In the genomic region with DNA sequence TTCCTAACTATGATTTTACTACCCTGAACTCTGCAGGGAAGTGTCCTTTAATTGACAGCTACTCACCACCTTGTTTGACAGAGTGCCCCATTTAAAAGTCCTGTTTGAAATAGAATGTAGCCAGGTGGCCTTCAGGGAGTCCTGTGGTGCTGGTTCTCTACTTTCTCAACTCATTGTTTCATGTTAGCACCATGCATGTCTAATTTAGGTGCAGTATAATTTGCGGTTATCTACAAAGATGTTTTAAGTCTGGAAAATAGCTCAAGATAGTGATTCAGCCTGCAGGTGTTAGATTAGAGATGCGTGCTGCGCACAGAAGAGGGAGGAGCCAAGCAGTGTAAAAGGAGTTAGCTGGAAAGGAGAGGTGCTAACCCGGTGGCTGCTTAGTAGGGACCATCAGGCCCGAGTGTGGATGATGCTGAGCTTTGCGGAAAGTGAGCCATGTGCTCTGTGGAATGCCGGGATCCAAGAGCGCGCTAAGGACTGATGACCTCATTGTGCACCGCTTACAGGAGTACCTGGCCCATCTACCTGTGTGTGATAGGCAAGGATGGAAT, we compare ENCODE assay signal across 1 cellular context.
TF ChIP-seq lines count a peak whose summit lies in the region.

No MANE protein-coding gene starts in this region.

TF ChIP-seq in K562, 482 proteins besides CTCF, POLR2A, EP300 and RAD21 (continued from another document and continues in another):
- TF ChIP-seq, protein P1, sequence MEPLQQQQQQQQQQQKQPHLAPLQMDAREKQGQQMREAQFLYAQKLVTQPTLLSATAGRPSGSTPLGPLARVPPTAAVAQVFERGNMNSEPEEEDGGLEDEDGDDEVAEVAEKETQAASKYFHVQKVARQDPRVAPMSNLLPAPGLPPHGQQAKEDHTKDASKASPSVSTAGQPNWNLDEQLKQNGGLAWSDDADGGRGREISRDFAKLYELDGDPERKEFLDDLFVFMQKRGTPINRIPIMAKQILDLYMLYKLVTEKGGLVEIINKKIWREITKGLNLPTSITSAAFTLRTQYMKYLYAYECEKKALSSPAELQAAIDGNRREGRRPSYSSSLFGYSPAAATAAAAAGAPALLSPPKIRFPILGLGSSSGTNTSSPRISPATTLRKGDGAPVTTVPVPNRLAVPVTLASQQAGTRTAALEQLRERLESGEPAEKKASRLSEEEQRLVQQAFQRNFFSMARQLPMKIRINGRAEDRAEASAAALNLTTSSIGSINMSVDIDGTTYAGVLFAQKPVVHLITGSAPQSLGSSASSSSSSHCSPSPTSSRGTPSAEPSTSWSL (CRISPR knock-in tag; IDR thresholded peaks at IDR 0.05; ENCODE audit: borderline replicate concordance): no peak
- TF ChIP-seq, protein P2, sequence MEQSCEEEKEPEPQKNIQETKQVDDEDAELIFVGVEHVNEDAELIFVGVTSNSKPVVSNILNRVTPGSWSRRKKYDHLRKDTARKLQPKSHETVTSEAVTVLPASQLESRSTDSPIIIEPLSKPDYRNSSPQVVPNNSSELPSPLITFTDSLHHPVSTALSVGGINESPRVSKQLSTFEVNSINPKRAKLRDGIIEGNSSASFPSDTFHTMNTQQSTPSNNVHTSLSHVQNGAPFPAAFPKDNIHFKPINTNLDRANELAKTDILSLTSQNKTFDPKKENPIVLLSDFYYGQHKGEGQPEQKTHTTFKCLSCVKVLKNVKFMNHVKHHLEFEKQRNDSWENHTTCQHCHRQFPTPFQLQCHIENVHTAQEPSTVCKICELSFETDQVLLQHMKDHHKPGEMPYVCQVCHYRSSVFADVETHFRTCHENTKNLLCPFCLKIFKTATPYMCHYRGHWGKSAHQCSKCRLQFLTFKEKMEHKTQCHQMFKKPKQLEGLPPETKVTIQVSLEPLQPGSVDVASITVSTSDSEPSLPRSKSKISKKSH (CRISPR knock-in tag; IDR thresholded peaks at IDR 0.05): no peak
- no peak for TF ChIP-seq SRSF9 (IDR thresholded peaks at IDR 0.05; ENCODE audit: borderline replicate concordance, low read depth, low read length)
- TF ChIP-seq, protein P3, sequence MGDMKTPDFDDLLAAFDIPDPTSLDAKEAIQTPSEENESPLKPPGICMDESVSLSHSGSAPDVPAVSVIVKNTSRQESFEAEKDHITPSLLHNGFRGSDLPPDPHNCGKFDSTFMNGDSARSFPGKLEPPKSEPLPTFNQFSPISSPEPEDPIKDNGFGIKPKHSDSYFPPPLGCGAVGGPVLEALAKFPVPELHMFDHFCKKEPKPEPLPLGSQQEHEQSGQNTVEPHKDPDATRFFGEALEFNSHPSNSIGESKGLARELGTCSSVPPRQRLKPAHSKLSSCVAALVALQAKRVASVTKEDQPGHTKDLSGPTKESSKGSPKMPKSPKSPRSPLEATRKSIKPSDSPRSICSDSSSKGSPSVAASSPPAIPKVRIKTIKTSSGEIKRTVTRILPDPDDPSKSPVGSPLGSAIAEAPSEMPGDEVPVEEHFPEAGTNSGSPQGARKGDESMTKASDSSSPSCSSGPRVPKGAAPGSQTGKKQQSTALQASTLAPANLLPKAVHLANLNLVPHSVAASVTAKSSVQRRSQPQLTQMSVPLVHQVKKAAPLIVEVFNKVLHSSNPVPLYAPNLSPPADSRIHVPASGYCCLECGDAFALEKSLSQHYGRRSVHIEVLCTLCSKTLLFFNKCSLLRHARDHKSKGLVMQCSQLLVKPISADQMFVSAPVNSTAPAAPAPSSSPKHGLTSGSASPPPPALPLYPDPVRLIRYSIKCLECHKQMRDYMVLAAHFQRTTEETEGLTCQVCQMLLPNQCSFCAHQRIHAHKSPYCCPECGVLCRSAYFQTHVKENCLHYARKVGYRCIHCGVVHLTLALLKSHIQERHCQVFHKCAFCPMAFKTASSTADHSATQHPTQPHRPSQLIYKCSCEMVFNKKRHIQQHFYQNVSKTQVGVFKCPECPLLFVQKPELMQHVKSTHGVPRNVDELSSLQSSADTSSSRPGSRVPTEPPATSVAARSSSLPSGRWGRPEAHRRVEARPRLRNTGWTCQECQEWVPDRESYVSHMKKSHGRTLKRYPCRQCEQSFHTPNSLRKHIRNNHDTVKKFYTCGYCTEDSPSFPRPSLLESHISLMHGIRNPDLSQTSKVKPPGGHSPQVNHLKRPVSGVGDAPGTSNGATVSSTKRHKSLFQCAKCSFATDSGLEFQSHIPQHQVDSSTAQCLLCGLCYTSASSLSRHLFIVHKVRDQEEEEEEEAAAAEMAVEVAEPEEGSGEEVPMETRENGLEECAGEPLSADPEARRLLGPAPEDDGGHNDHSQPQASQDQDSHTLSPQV (IDR thresholded peaks at IDR 0.05): no peak
- TF ChIP-seq ZBTB8A (IDR thresholded peaks at IDR 0.05; ENCODE audit: partially characterized antibody): no peak
- TF ChIP-seq NFIC (IDR thresholded peaks at IDR 0.05): peak; percentile 45; the same call in 1 of the 2 replicates
- TF ChIP-seq PCBP2 (IDR thresholded peaks at IDR 0.05; ENCODE audit: low read depth, low read length, poor library complexity, severe bottlenecking): no peak
- TF ChIP-seq NR4A1 (CRISPR knock-in tag; IDR thresholded peaks at IDR 0.05): no peak
- TF ChIP-seq NR4A1 (tag; IDR thresholded peaks at IDR 0.05): no peak
- TF ChIP-seq ZFX (CRISPR knock-in tag; IDR thresholded peaks at IDR 0.05): no peak
- TF ChIP-seq RBM14 (IDR thresholded peaks at IDR 0.05; ENCODE audit: borderline replicate concordance, insufficient read depth, low read depth, low read length): no peak
- TF ChIP-seq HLTF (IDR thresholded peaks at IDR 0.05): no peak
- TF ChIP-seq, protein P4, sequence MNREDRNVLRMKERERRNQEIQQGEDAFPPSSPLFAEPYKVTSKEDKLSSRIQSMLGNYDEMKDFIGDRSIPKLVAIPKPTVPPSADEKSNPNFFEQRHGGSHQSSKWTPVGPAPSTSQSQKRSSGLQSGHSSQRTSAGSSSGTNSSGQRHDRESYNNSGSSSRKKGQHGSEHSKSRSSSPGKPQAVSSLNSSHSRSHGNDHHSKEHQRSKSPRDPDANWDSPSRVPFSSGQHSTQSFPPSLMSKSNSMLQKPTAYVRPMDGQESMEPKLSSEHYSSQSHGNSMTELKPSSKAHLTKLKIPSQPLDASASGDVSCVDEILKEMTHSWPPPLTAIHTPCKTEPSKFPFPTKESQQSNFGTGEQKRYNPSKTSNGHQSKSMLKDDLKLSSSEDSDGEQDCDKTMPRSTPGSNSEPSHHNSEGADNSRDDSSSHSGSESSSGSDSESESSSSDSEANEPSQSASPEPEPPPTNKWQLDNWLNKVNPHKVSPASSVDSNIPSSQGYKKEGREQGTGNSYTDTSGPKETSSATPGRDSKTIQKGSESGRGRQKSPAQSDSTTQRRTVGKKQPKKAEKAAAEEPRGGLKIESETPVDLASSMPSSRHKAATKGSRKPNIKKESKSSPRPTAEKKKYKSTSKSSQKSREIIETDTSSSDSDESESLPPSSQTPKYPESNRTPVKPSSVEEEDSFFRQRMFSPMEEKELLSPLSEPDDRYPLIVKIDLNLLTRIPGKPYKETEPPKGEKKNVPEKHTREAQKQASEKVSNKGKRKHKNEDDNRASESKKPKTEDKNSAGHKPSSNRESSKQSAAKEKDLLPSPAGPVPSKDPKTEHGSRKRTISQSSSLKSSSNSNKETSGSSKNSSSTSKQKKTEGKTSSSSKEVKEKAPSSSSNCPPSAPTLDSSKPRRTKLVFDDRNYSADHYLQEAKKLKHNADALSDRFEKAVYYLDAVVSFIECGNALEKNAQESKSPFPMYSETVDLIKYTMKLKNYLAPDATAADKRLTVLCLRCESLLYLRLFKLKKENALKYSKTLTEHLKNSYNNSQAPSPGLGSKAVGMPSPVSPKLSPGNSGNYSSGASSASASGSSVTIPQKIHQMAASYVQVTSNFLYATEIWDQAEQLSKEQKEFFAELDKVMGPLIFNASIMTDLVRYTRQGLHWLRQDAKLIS (CRISPR knock-in tag; IDR thresholded peaks at IDR 0.05): no peak
- no peak for TF ChIP-seq ARHGAP35 (IDR thresholded peaks at IDR 0.05; ENCODE audit: partially characterized antibody)
- peak; percentile 87 for TF ChIP-seq TCF3 (CRISPR knock-in tag; IDR thresholded peaks at IDR 0.05)
- no peak for TF ChIP-seq CHD4 (IDR thresholded peaks at IDR 0.05; ENCODE audit: insufficient read depth, insufficient replicate concordance, low read depth, low read length, poor library complexity, severe bottlenecking)
- no peak for TF ChIP-seq PURB (CRISPR knock-in tag; IDR thresholded peaks at IDR 0.05; ENCODE audit: low read depth)
- no peak for TF ChIP-seq E2F3 (CRISPR knock-in tag; IDR thresholded peaks at IDR 0.05)
- TF ChIP-seq POLR2B (IDR thresholded peaks at IDR 0.05; ENCODE audit: low read depth, partially characterized antibody): no peak
- TF ChIP-seq, protein P5, sequence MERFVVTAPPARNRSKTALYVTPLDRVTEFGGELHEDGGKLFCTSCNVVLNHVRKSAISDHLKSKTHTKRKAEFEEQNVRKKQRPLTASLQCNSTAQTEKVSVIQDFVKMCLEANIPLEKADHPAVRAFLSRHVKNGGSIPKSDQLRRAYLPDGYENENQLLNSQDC (CRISPR knock-in tag; IDR thresholded peaks at IDR 0.05): no peak
- TF ChIP-seq PHB (CRISPR knock-in tag; IDR thresholded peaks at IDR 0.05): no peak
- no peak for TF ChIP-seq TEAD2 (tag; IDR thresholded peaks at IDR 0.05)
- no peak for TF ChIP-seq ARID2 (IDR thresholded peaks at IDR 0.05)
- TF ChIP-seq, protein P6, sequence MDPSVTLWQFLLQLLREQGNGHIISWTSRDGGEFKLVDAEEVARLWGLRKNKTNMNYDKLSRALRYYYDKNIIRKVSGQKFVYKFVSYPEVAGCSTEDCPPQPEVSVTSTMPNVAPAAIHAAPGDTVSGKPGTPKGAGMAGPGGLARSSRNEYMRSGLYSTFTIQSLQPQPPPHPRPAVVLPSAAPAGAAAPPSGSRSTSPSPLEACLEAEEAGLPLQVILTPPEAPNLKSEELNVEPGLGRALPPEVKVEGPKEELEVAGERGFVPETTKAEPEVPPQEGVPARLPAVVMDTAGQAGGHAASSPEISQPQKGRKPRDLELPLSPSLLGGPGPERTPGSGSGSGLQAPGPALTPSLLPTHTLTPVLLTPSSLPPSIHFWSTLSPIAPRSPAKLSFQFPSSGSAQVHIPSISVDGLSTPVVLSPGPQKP (CRISPR knock-in tag; IDR thresholded peaks at IDR 0.05): no peak
- TF ChIP-seq, protein P7, sequence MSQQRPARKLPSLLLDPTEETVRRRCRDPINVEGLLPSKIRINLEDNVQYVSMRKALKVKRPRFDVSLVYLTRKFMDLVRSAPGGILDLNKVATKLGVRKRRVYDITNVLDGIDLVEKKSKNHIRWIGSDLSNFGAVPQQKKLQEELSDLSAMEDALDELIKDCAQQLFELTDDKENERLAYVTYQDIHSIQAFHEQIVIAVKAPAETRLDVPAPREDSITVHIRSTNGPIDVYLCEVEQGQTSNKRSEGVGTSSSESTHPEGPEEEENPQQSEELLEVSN (IDR thresholded peaks at IDR 0.05; ENCODE audit: borderline replicate concordance in 1 of 2, extremely low read depth in 1 of 2, insufficient read depth in 1 of 2, insufficient read length in 1 of 2, low read depth in 1 of 2, low read length in 1 of 2, poor library complexity in 1 of 2, severe bottlenecking in 1 of 2): peak in 1 of 2 experiments; percentile 24
- TF ChIP-seq TAF15 (IDR thresholded peaks at IDR 0.05; ENCODE audit: low read depth, low read length): no peak
- TF ChIP-seq CCAR2 (IDR thresholded peaks at IDR 0.05; ENCODE audit: low read depth, low read length): no peak
- no peak for TF ChIP-seq ZNF695 (CRISPR knock-in tag; IDR thresholded peaks at IDR 0.05)
- no peak for TF ChIP-seq MYBL2 (IDR thresholded peaks at IDR 0.05; ENCODE audit: low read depth)
- no peak for TF ChIP-seq MYBL2 (CRISPR knock-in tag; IDR thresholded peaks at IDR 0.05; ENCODE audit: borderline replicate concordance)
- TF ChIP-seq, protein P8, sequence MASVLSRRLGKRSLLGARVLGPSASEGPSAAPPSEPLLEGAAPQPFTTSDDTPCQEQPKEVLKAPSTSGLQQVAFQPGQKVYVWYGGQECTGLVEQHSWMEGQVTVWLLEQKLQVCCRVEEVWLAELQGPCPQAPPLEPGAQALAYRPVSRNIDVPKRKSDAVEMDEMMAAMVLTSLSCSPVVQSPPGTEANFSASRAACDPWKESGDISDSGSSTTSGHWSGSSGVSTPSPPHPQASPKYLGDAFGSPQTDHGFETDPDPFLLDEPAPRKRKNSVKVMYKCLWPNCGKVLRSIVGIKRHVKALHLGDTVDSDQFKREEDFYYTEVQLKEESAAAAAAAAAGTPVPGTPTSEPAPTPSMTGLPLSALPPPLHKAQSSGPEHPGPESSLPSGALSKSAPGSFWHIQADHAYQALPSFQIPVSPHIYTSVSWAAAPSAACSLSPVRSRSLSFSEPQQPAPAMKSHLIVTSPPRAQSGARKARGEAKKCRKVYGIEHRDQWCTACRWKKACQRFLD (CRISPR knock-in tag; IDR thresholded peaks at IDR 0.05): peak; percentile 61; the same call in 1 of the 2 replicates
- no peak for TF ChIP-seq ZNF175 (CRISPR knock-in tag; IDR thresholded peaks at IDR 0.05; ENCODE audit: low read depth)
- TF ChIP-seq, protein P9, sequence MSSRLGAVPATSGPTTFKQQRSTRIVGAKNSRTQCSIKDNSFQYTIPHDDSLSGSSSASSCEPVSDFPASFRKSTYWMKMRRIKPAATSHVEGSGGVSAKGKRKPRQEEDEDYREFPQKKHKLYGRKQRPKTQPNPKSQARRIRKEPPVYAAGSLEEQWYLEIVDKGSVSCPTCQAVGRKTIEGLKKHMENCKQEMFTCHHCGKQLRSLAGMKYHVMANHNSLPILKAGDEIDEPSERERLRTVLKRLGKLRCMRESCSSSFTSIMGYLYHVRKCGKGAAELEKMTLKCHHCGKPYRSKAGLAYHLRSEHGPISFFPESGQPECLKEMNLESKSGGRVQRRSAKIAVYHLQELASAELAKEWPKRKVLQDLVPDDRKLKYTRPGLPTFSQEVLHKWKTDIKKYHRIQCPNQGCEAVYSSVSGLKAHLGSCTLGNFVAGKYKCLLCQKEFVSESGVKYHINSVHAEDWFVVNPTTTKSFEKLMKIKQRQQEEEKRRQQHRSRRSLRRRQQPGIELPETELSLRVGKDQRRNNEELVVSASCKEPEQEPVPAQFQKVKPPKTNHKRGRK (tag; IDR thresholded peaks at IDR 0.05): no peak
- TF ChIP-seq, protein P10, sequence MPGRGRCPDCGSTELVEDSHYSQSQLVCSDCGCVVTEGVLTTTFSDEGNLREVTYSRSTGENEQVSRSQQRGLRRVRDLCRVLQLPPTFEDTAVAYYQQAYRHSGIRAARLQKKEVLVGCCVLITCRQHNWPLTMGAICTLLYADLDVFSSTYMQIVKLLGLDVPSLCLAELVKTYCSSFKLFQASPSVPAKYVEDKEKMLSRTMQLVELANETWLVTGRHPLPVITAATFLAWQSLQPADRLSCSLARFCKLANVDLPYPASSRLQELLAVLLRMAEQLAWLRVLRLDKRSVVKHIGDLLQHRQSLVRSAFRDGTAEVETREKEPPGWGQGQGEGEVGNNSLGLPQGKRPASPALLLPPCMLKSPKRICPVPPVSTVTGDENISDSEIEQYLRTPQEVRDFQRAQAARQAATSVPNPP (IDR thresholded peaks at IDR 0.05; ENCODE audit: borderline replicate concordance, insufficient read depth, insufficient read length): no peak
- TF ChIP-seq RBM39 (optimal IDR thresholded peaks at IDR 0.05; ENCODE audit: low read depth, low read length): no peak
- no peak for TF ChIP-seq ZNF282 (CRISPR knock-in tag; IDR thresholded peaks at IDR 0.05)
- no peak for TF ChIP-seq ZNF583 (CRISPR knock-in tag; IDR thresholded peaks at IDR 0.05)
- peak; percentile 64 for TF ChIP-seq POLR2AphosphoS5 (IDR thresholded peaks at IDR 0.05; ENCODE audit: control insufficient read depth, insufficient read depth, low read depth, low read length)
- no peak for TF ChIP-seq ZNF778 (CRISPR knock-in tag; IDR thresholded peaks at IDR 0.05)
- TF ChIP-seq SRF (CRISPR knock-in tag; IDR thresholded peaks at IDR 0.05): no peak
- TF ChIP-seq GABPA (tag; conservative IDR thresholded peaks at IDR 0.05; ENCODE audit: low read depth): no peak
- TF ChIP-seq, protein P11, sequence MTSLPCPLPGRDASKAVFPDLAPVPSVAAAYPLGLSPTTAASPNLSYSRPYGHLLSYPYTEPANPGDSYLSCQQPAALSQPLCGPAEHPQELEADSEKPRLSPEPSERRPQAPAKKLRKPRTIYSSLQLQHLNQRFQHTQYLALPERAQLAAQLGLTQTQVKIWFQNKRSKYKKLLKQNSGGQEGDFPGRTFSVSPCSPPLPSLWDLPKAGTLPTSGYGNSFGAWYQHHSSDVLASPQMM (CRISPR knock-in tag; IDR thresholded peaks at IDR 0.05): no peak
